ENCODE assay signal across 1 cellular context in genomic region chr7:77944183-77945182, GRCh38.
TF ChIP-seq lines count a peak whose summit lies in the region.

No MANE protein-coding gene starts in this region.

TF ChIP-seq in K562, 482 proteins besides CTCF, POLR2A, EP300 and RAD21 (continued from another document and continues in another):
- no peak for TF ChIP-seq CTCFL (IDR thresholded peaks at IDR 0.05; ENCODE audit: borderline replicate concordance, insufficient read depth, low read depth, low read length, poor library complexity, severe bottlenecking)
- no peak for TF ChIP-seq FOXO4 (CRISPR knock-in tag; IDR thresholded peaks at IDR 0.05)
- no peak for TF ChIP-seq ZKSCAN3 (CRISPR knock-in tag; IDR thresholded peaks at IDR 0.05)
- no peak for TF ChIP-seq NR3C1 (CRISPR knock-in tag; IDR thresholded peaks at IDR 0.05)
- TF ChIP-seq MTA3 (IDR thresholded peaks at IDR 0.05; ENCODE audit: borderline replicate concordance), result no peak
- TF ChIP-seq NR2C2 (CRISPR knock-in tag; IDR thresholded peaks at IDR 0.05), result no peak
- TF ChIP-seq NR2C2 (tag; IDR thresholded peaks at IDR 0.05), result peak; percentile 40
- peak; percentile 83 for TF ChIP-seq TEAD4 (IDR thresholded peaks at IDR 0.05; ENCODE audit: low read length)
- TF ChIP-seq TEAD4 (CRISPR knock-in tag; IDR thresholded peaks at IDR 0.05; ENCODE audit: borderline replicate concordance), result no peak
- TF ChIP-seq ERF (CRISPR knock-in tag; IDR thresholded peaks at IDR 0.05), result no peak
- no peak for TF ChIP-seq MAFG (tag; conservative IDR thresholded peaks at IDR 0.05)
- TF ChIP-seq SIN3A (IDR thresholded peaks at IDR 0.05; ENCODE audit: borderline replicate concordance in 2 of 2, control insufficient read depth in 1 of 2, low read depth in 2 of 2, low read length in 2 of 2), result no peak
- no peak for TF ChIP-seq ZBTB9 (CRISPR knock-in tag; IDR thresholded peaks at IDR 0.05)
- no peak for TF ChIP-seq ZNF165 (CRISPR knock-in tag; IDR thresholded peaks at IDR 0.05; ENCODE audit: borderline replicate concordance)
- no peak for TF ChIP-seq TAF15 (IDR thresholded peaks at IDR 0.05; ENCODE audit: low read depth, low read length)
- no peak for TF ChIP-seq BCLAF1 (IDR thresholded peaks at IDR 0.05; ENCODE audit: borderline replicate concordance in 1 of 2, control insufficient read depth in 1 of 2, low read depth in 2 of 2, low read length in 1 of 2)
- no peak for TF ChIP-seq ZFP91 (CRISPR knock-in tag; IDR thresholded peaks at IDR 0.05)
- 0 out of 2 replicates have a peak, but pooled peaks have one; percentile 27 for TF ChIP-seq KLF6 (CRISPR knock-in tag; IDR thresholded peaks at IDR 0.05; ENCODE audit: borderline replicate concordance)
- TF ChIP-seq ZBTB49 (CRISPR knock-in tag; IDR thresholded peaks at IDR 0.05; ENCODE audit: borderline replicate concordance), result no peak
- no peak for TF ChIP-seq ID3 (CRISPR knock-in tag; IDR thresholded peaks at IDR 0.05)
- no peak for TF ChIP-seq ID3 (tag; IDR thresholded peaks at IDR 0.05)
- TF ChIP-seq BACH1 (tag; IDR thresholded peaks at IDR 0.05), result no peak; the same call in 1 of the 2 replicates
- no peak for TF ChIP-seq ATF2 (CRISPR knock-in tag; IDR thresholded peaks at IDR 0.05)
- TF ChIP-seq ZNF449 (CRISPR knock-in tag; IDR thresholded peaks at IDR 0.05), result no peak
- no peak for TF ChIP-seq ARID2 (IDR thresholded peaks at IDR 0.05)
- no peak for TF ChIP-seq BRD4 (IDR thresholded peaks at IDR 0.05)
- TF ChIP-seq GTF2F1 (IDR thresholded peaks at IDR 0.05; ENCODE audit: low read depth, low read length), result no peak
- no peak for TF ChIP-seq ZNF717 (CRISPR knock-in tag; IDR thresholded peaks at IDR 0.05)
- TF ChIP-seq ZNF212 (CRISPR knock-in tag; IDR thresholded peaks at IDR 0.05), result no peak
- TF ChIP-seq SMARCC2 (IDR thresholded peaks at IDR 0.05; ENCODE audit: low read depth), result peak; percentile 81
- TF ChIP-seq FOXP1 (CRISPR knock-in tag; IDR thresholded peaks at IDR 0.05), result no peak
- TF ChIP-seq ZNF512 (tag; IDR thresholded peaks at IDR 0.05), result no peak
- no peak for TF ChIP-seq USF1 (CRISPR knock-in tag; IDR thresholded peaks at IDR 0.05)
- no peak for TF ChIP-seq HLTF (IDR thresholded peaks at IDR 0.05)
- TF ChIP-seq ZNF655 (CRISPR knock-in tag; IDR thresholded peaks at IDR 0.05), result no peak
- TF ChIP-seq ZBTB12 (CRISPR knock-in tag; IDR thresholded peaks at IDR 0.05), result no peak
- no peak for TF ChIP-seq ZNF384 (IDR thresholded peaks at IDR 0.05; ENCODE audit: low read depth, low read length)
- TF ChIP-seq ZNF232 (CRISPR knock-in tag; IDR thresholded peaks at IDR 0.05), result no peak
- no peak for TF ChIP-seq ZNF121 (CRISPR knock-in tag; conservative IDR thresholded peaks at IDR 0.05)
- no peak for TF ChIP-seq HDGF (IDR thresholded peaks at IDR 0.05)
- peak; percentile 52; the same call in 1 of the 2 replicates for TF ChIP-seq SMARCA5 (IDR thresholded peaks at IDR 0.05)
- no peak for TF ChIP-seq MECOM (CRISPR knock-in tag; IDR thresholded peaks at IDR 0.05)
